ENCODE assay signal across 14 cellular contexts in the genomic region with DNA sequence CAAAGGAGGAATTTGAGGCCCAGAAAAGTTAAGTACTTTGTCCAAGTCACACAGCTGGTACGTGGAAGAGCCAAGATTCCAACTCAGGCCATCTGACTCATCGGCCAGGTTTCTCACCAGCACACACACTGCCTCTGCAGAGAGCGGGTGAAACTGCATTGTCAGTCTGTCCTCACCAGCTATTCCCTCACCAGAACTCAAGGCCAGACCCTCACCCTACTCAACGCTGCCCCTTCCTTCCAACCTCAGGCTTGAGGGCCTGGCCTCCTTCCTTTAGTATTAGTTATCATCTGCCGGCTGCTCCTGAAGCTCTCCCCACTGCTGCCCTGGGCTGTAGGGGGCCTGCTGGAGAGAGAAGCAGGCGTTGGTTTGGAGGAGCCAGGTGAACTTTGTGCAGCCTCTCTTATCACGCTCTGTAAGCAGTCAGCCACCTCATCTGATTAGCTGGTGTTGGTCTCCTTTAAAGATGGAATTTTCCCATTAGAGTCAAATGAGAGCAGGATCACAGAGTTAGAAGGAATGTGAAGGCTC. TPM values are rescaled to one million over a fixed set of nuclear protein-coding genes. Genes with fewer than 3 reads are reported as not detected.
DNase-seq lines count a peak whose midpoint lies in the region; ATAC-seq and TF ChIP-seq lines count a peak whose summit lies in the region.
"Had no signal": no experiment of that assay in that cellular context is flagged by ENCODE, and none has a peak within 500 bp of the region (broad histone marks: within the 10 kb centered on the region; RNA-seq: fewer than 3 reads in every experiment).

No MANE protein-coding gene starts in this region.

- TF ChIP-seq EP300 in transverse colon (IDR thresholded peaks at IDR 0.05; ENCODE audit: low read depth) = no peak

- TF ChIP-seq CTCF in foreskin keratinocyte (conservative IDR thresholded peaks at IDR 0.05) = peak; percentile 49
- peak in 1 of 5 experiments; percentile 45 for TF ChIP-seq CTCF in transverse colon (IDR thresholded peaks at IDR 0.05)
- TF ChIP-seq CTCF in glutamatergic neuron (IDR thresholded peaks at IDR 0.05; ENCODE audit: partially characterized antibody, unreplicated experiment) = no peak

- H3K27ac ChIP-seq in foreskin keratinocyte = no peak overlapping the region
- H3K27ac ChIP-seq in transverse colon = peak overlapping the region; percentile 23 to 62 (median 36)
- H3K27ac ChIP-seq: 22Rv1 had no signal

- ATAC-seq in foreskin keratinocyte (peak; percentile 85), GM21390 (IDR thresholded peaks at IDR 0.05; ENCODE audit: unreplicated experiment) (no peak)
- ATAC-seq: activated T-cell treated with anti-CD3 and anti-CD28 coated beads, Interleukin-2, amount 50 U/mL, for 72 hours; natural killer cell treated with Interleukin-12 subunit alpha and Interleukin-12 subunit beta and Interleukin-15 and Interleukin-18, amount 100 ng/mL, for 72 hours; stimulated activated naive CD8-positive, alpha-beta T cell treated with anti-CD3 and anti-CD28 coated beads, Interleukin-15, Interleukin-2, amounts not matched to agents 100 U/mL and 50 U/mL, for 24 hours had no signal

- intact Hi-C loops in transverse colon (cut with DNase I; ENCODE audit: low total_unique reads) = loop anchor here (5.0 kb wide), 1 partner anchor 144 kb away; no protein-coding TSS in a partner anchor

- no peaks in the 10 kb centered on the region for H3K4me1 Mint-ChIP-seq in glutamatergic neuron (ENCODE audit: low read depth, unreplicated experiment)

- peak; percentile 32 for DNase-seq in DMS 273 (lab: John Stamatoyannopoulos, UW; ENCODE audit: unreplicated experiment)
- DNase-seq in DMS 273 treated with DMSO at 0.1 percent for 48 hours (lab: John Stamatoyannopoulos, UW) = no peak
- peak; percentile 12 for DNase-seq in adipocyte (ENCODE audit: low read depth)
- peak; percentile 40 to 75 for DNase-seq in foreskin keratinocyte
- peak; percentile 41 for DNase-seq in transverse colon
- DNase-seq in retina = no peak
- no peak for DNase-seq in glutamatergic neuron
- DNase-seq: activated T-cell treated with anti-CD3 and anti-CD28 coated beads, Interleukin-2, amount 50 U/mL, for 72 hours; cerebellar nuclear complex; NCI-H1048; stimulated activated naive CD8-positive, alpha-beta T cell treated with anti-CD3 and anti-CD28 coated beads, Interleukin-15, Interleukin-2, amounts not matched to agents 100 U/mL and 50 U/mL, for 24 hours had no signal

- peaks cover 13% of the 10 kb centered on the region for H3K27me3 ChIP-seq in adipocyte (replicated peaks; ENCODE audit: control insufficient read depth, insufficient read depth, low read length)
- H3K27me3 ChIP-seq in foreskin keratinocyte = no peaks in the 10 kb centered on the region
- H3K27me3 ChIP-seq in transverse colon = peaks cover 12% of the 10 kb centered on the region

- H3K9ac ChIP-seq in adipocyte (ENCODE audit: low read length) = no peak overlapping the region

- TF ChIP-seq POLR2A in transverse colon (IDR thresholded peaks at IDR 0.05) = no peak

- in situ Hi-C loops in transverse colon (cut with MboI; ENCODE audit: low pct_ligation_motif_present in 1 of 4, low pct_unique_long_range_greater_than_20kb in 1 of 4, low sequenced_read_pairs in 3 of 4) = loop anchor here in 2 of 4 donors (10.0 to 25.0 kb wide), 3 partner anchors 134 to 284 kb away; a partner anchor contains a TSS

- no peaks in the 10 kb centered on the region for H3K27me3 Mint-ChIP-seq in glutamatergic neuron (ENCODE audit: unreplicated experiment)

- peaks cover 4% of the 10 kb centered on the region for H3K9me3 Mint-ChIP-seq in glutamatergic neuron (ENCODE audit: unreplicated experiment)
- H3K9me3 Mint-ChIP-seq: activated T-cell treated with anti-CD3 and anti-CD28 coated beads, Interleukin-2, amount 50 U/mL, for 72 hours; natural killer cell treated with Interleukin-12 subunit alpha and Interleukin-12 subunit beta and Interleukin-15 and Interleukin-18, amount 100 ng/mL, for 72 hours had no signal

- 60% methylated on average over 7 of the region's 7 CpGs; no CpG with 5 or more reads in 1 of the 2 donors for WGBS in transverse colon (ENCODE audit: low coverage in 1 of 2), 2 donors

- H3K4me1 ChIP-seq in adipocyte (ENCODE audit: control insufficient read depth, insufficient read depth, low read length) (peaks cover 14% of the 10 kb centered on the region), foreskin keratinocyte (peaks cover 5% of the 10 kb centered on the region), transverse colon (peaks cover 5 to 15% (median 12%) of the 10 kb centered on the region in 4 donors)

- H3K27ac Mint-ChIP-seq in glutamatergic neuron (ENCODE audit: unreplicated experiment) = no peak overlapping the region
- H3K27ac Mint-ChIP-seq: activated T-cell treated with anti-CD3 and anti-CD28 coated beads, Interleukin-2, amount 50 U/mL, for 72 hours; natural killer cell treated with Interleukin-12 subunit alpha and Interleukin-12 subunit beta and Interleukin-15 and Interleukin-18, amount 100 ng/mL, for 72 hours had no signal

- H3K9me3 ChIP-seq in adipocyte (ENCODE audit: control insufficient read depth, low read length) = no peaks in the 10 kb centered on the region
- no peaks in the 10 kb centered on the region for H3K9me3 ChIP-seq in transverse colon

- H3K4me3 ChIP-seq in adipocyte (ENCODE audit: low read length) (no peak overlapping the region), transverse colon (no peak overlapping the region)

- no peak overlapping the region for H3K4me3 Mint-ChIP-seq in glutamatergic neuron (ENCODE audit: unreplicated experiment)
- H3K4me3 Mint-ChIP-seq: activated T-cell treated with anti-CD3 and anti-CD28 coated beads, Interleukin-2, amount 50 U/mL, for 72 hours; natural killer cell treated with Interleukin-12 subunit alpha and Interleukin-12 subunit beta and Interleukin-15 and Interleukin-18, amount 100 ng/mL, for 72 hours had no signal

- no peaks in the 10 kb centered on the region for H3K36me3 Mint-ChIP-seq in glutamatergic neuron (ENCODE audit: unreplicated experiment)
- H3K36me3 Mint-ChIP-seq: natural killer cell treated with Interleukin-12 subunit alpha and Interleukin-12 subunit beta and Interleukin-15 and Interleukin-18, amount 100 ng/mL, for 72 hours had no signal

- H3K36me3 ChIP-seq in adipocyte (ENCODE audit: control insufficient read depth, insufficient read depth, low read length, severe bottlenecking) = no peaks in the 10 kb centered on the region
- H3K36me3 ChIP-seq in transverse colon = no peaks in the 10 kb centered on the region

RNA-seq across cellular contexts. Expression of a gene that starts 16.6 kb away (rescaled TPM):
- total RNA-seq in foreskin keratinocyte (336 and 531 TPM in 2 replicates), transverse colon (10 to 100 TPM in 3 of 4 donors, 1 to 10 TPM in 1; 5.2 to 61.1 (median 28.9) TPM), glutamatergic neuron (ENCODE audit: unreplicated experiment) (not detected)
- 333 and 495 TPM in 2 replicates for polyA plus RNA-seq in foreskin keratinocyte
- total RNA-seq: natural killer cell treated with Interleukin-12 subunit alpha and Interleukin-12 subunit beta and Interleukin-15 and Interleukin-18, amount 100 ng/mL, for 72 hours had no signal

RNA-seq across cellular contexts. Expression of a gene that starts 60.0 kb away (rescaled TPM):
- total RNA-seq in foreskin keratinocyte (2.2 and 3.4 TPM in 2 replicates), transverse colon (10 to 100 TPM in 1 of 4 donors, 1 to 10 TPM in 3; 3.7 to 13.5 (median 7.4) TPM), glutamatergic neuron (ENCODE audit: unreplicated experiment) (7.5 TPM)
- 1.5 and 2.2 TPM in 2 replicates for polyA plus RNA-seq in foreskin keratinocyte

Comparison
In these comparisons a context has a peak if more than half of its experiments do, and no peak if none do; other contexts are left out.
1. DNase-seq: peak in DMS 273 (single experiment), adipocyte (single experiment), foreskin keratinocyte (2 of 2) and transverse colon (single experiment); none in DMS 273 treated with DMSO at 0.1 percent for 48 hours (single experiment), retina (single experiment) and glutamatergic neuron (single experiment).